Comparison of ENCODE assay signal across 12 cellular contexts in genomic region chr6:26028753-26029569, GRCh38. TPM values are rescaled to one million over a fixed set of nuclear protein-coding genes. Genes with fewer than 3 reads are reported as not detected.
DNase-seq lines count a peak whose midpoint lies in the region; ATAC-seq and TF ChIP-seq lines count a peak whose summit lies in the region.
"Had no signal": no experiment of that assay in that cellular context is flagged by ENCODE, and none has a peak within 500 bp of the region (broad histone marks: within the 10 kb centered on the region; RNA-seq: fewer than 3 reads in every experiment).

No MANE protein-coding gene starts in this region.

- H3K27ac Mint-ChIP-seq in activated naive CD4-positive, alpha-beta T cell treated with anti-CD3 and anti-CD28 coated beads for 36 hours: peak overlapping the region; percentile 99

- no peak for DNase-seq in activated naive CD4-positive, alpha-beta T cell treated with anti-CD3 and anti-CD28 coated beads for 36 hours
- no peak for DNase-seq in activated naive CD4-positive, alpha-beta T cell treated with Interleukin-2 at 50 U/mL for 16 hours
- peak; percentile 66 for DNase-seq in choroid plexus epithelial cell (ENCODE audit: low read depth)
- DNase-seq in stimulated activated naive CD8-positive, alpha-beta T cell treated with anti-CD3 and anti-CD28 coated beads, Interleukin-15, Interleukin-2, amounts not matched to agents 100 U/mL and 50 U/mL, for 24 hours: peak; percentile 9
- DNase-seq in cardiac septum (ENCODE audit: low spot score): no peak
- DNase-seq: activated CD8-positive, alpha-beta memory T cell treated with anti-CD3 and anti-CD28 coated beads, Interleukin-2, amount 50 U/mL, for 48 hours; HCEC 1CT; Peyer's patch; psoas muscle had no signal

- no peaks in the 10 kb centered on the region for H3K79me2 ChIP-seq in OCI-LY3 (ENCODE audit: low read length)

- H3K4me3 ChIP-seq in OCI-LY3 (ENCODE audit: low read length) (no peak overlapping the region), choroid plexus epithelial cell (ENCODE audit: low read depth, low read length) (no peak overlapping the region)
- H3K4me3 ChIP-seq: Peyer's patch, psoas muscle had no signal

- peaks cover 24% of the 10 kb centered on the region; the same call in 1 of the 2 replicates for H3K9me3 ChIP-seq in OCI-LY3 (ENCODE audit: insufficient read depth, low read length)
- H3K9me3 ChIP-seq: Peyer's patch, psoas muscle had no signal

- H4K20me1 ChIP-seq in OCI-LY3 (ENCODE audit: insufficient read depth, low read length): no peaks in the 10 kb centered on the region

- ATAC-seq in stimulated activated naive CD8-positive, alpha-beta T cell treated with anti-CD3 and anti-CD28 coated beads, Interleukin-15, Interleukin-2, amounts not matched to agents 100 U/mL and 50 U/mL, for 24 hours: no peak
- ATAC-seq in GM21723 (IDR thresholded peaks at IDR 0.05; ENCODE audit: unreplicated experiment) (no peak), HG02642 (IDR thresholded peaks at IDR 0.05; ENCODE audit: poor library complexity, unreplicated experiment) (no peak)
- ATAC-seq: psoas muscle had no signal

- peak overlapping the region; percentile 4 for H3K4me3 Mint-ChIP-seq in activated naive CD4-positive, alpha-beta T cell treated with anti-CD3 and anti-CD28 coated beads for 36 hours

- H3K27me3 Mint-ChIP-seq in activated naive CD4-positive, alpha-beta T cell treated with anti-CD3 and anti-CD28 coated beads for 36 hours (ENCODE audit: low read depth): no peaks in the 10 kb centered on the region

- H3K27ac ChIP-seq in OCI-LY3 (ENCODE audit: low read length): peak overlapping the region; percentile 35
- H3K27ac ChIP-seq: Peyer's patch, psoas muscle had no signal

- H2AFZ ChIP-seq in OCI-LY3 (ENCODE audit: low read depth, low read length): no peak overlapping the region

- no peaks in the 10 kb centered on the region for H3K27me3 ChIP-seq in OCI-LY3 (ENCODE audit: low read depth, low read length)
- H3K27me3 ChIP-seq: Peyer's patch had no signal

- peaks cover 9% of the 10 kb centered on the region for H3K36me3 Mint-ChIP-seq in activated naive CD4-positive, alpha-beta T cell treated with anti-CD3 and anti-CD28 coated beads for 36 hours (ENCODE audit: low read depth)

- peaks cover 16% of the 10 kb centered on the region for H3K4me1 ChIP-seq in OCI-LY3 (ENCODE audit: low read length)

- CTCF ChIA-PET in activated naive CD4-positive, alpha-beta T cell treated with anti-CD3 and anti-CD28 coated beads for 36 hours (lab: Charles Lee): interaction anchor here (0.6 to 2.5 kb wide), 3 partner anchors 15 to 789 kb away, joined by 3 to 6 read pairs (median 3); a partner anchor contains a TSS

- peaks cover 41% of the 10 kb centered on the region for H3K4me1 Mint-ChIP-seq in activated naive CD4-positive, alpha-beta T cell treated with anti-CD3 and anti-CD28 coated beads for 36 hours (ENCODE audit: low read depth)

- no peaks in the 10 kb centered on the region for H3K9me3 Mint-ChIP-seq in activated naive CD4-positive, alpha-beta T cell treated with anti-CD3 and anti-CD28 coated beads for 36 hours

- TF ChIP-seq CTCF in OCI-LY3 (IDR thresholded peaks at IDR 0.05; ENCODE audit: low read depth, low read length) (no peak), choroid plexus epithelial cell (conservative IDR thresholded peaks at IDR 0.05; ENCODE audit: low read depth, low read length) (no peak)

- no peak overlapping the region for H3K4me2 ChIP-seq in OCI-LY3 (ENCODE audit: low read length)

- H3K9ac ChIP-seq in OCI-LY3 (ENCODE audit: low read length): no peak overlapping the region

- no peaks in the 10 kb centered on the region for H3K36me3 ChIP-seq in OCI-LY3 (replicated peaks; ENCODE audit: low read depth, low read length)
- H3K36me3 ChIP-seq: Peyer's patch had no signal

- intact Hi-C loops in activated naive CD4-positive, alpha-beta T cell treated with anti-CD3 and anti-CD28 coated beads for 36 hours (cut with micrococcal nuclease): loop anchor here (10.0 kb wide), 3 partner anchors 1094 to 1866 kb away; partner anchors contain the start of gene RIPOR2
- intact Hi-C loops in cardiac septum (cut with DNase I): loop anchor here (10.0 kb wide), 1 partner anchor 1116 kb away; a partner anchor contains a TSS

RNA-seq across cellular contexts. Expression of gene HFE, which starts 58.3 kb away (rescaled TPM):
- 1 to 10 TPM in 1 of 2 experiments, under 1 TPM in 1; 0.57 to 1.4 TPM for total RNA-seq in activated naive CD4-positive, alpha-beta T cell treated with anti-CD3 and anti-CD28 coated beads for 36 hours
- total RNA-seq in cardiac septum: 2.4 TPM

Comparison
In these comparisons a context has a peak if more than half of its experiments do, and no peak if none do; other contexts are left out.
1. DNase-seq: peak in choroid plexus epithelial cell (single experiment) and stimulated activated naive CD8-positive, alpha-beta T cell treated with anti-CD3 and anti-CD28 coated beads, Interleukin-15, Interleukin-2, amounts not matched to agents 100 U/mL and 50 U/mL, for 24 hours (single experiment); none in activated naive CD4-positive, alpha-beta T cell treated with anti-CD3 and anti-CD28 coated beads for 36 hours (single experiment), activated naive CD4-positive, alpha-beta T cell treated with Interleukin-2 at 50 U/mL for 16 hours (single experiment) and cardiac septum (single experiment).